8 cellular contexts compared by ENCODE assay signal in the genomic region with DNA sequence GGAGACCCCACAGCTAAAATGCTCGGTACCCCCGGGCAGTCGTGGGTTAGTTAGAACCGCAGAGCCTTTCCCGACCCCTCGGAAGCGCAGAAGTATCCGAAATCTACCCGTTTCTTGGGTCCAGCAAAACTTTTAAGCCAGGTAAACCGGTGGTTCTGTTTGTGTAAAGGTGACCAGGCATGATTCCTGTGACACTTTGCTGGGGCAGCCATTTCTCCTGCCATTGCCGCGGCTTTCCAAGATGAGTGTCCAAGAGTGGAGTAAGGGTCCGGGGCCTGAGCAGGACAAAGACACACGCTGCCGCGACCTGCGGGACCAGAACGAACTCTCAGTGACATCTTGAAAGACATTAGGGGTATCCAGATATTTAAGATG. TPM values are rescaled to one million over a fixed set of nuclear protein-coding genes. Genes with fewer than 3 reads are reported as not detected.
DNase-seq lines count a peak whose midpoint lies in the region; ATAC-seq and TF ChIP-seq lines count a peak whose summit lies in the region.

No MANE protein-coding gene starts in this region.

- H3K4me1 ChIP-seq in Panc1 (ENCODE audit: control insufficient read depth, insufficient read depth, low read length) (peaks cover 9% of the 10 kb centered on the region; the same call in 1 of the 2 replicates), fibroblast of lung (ENCODE audit: control insufficient read depth, extremely low read depth, insufficient read depth, low read length) (no peaks in the 10 kb centered on the region), psoas muscle (no peaks in the 10 kb centered on the region), SJCRH30 (no peaks in the 10 kb centered on the region)

- CTCF ChIA-PET in Panc1 (lab: Charles Lee) = no interaction called here

- H3K27me3 ChIP-seq in Panc1 (ENCODE audit: control insufficient read depth, insufficient read depth, low read length) = no peaks in the 10 kb centered on the region
- H3K27me3 ChIP-seq in fibroblast of lung (ENCODE audit: control insufficient read depth, insufficient read depth, low read length) = no peaks in the 10 kb centered on the region
- H3K27me3 ChIP-seq in psoas muscle (ENCODE audit: insufficient read depth in 3 of 3, low read length in 2 of 3) = no peaks in the 10 kb centered on the region
- H3K27me3 ChIP-seq in SJCRH30 = no peaks in the 10 kb centered on the region

- DNase-seq in GM20000 (ENCODE audit: low spot score) (peak; percentile 25), Panc1 (ENCODE audit: low read depth, low spot score) (no peak), fibroblast of lung (ENCODE audit: low read depth in 2 of 2) (no peak), psoas muscle (no peak), NCI-H524 (lab: John Stamatoyannopoulos, UW) (no peak), SJCRH30 (no peak), germinal center (ENCODE audit: low spot score) (no peak)

- peak overlapping the region; percentile 28 for H2AFZ ChIP-seq in fibroblast of lung (ENCODE audit: low read length)

- intact Hi-C loops in Panc1 (cut with micrococcal nuclease; ENCODE audit: unreplicated experiment) (no loop called here), psoas muscle (cut with DNase I) (no loop called here)

- no peaks in the 10 kb centered on the region for H4K20me1 ChIP-seq in fibroblast of lung (ENCODE audit: control insufficient read depth, extremely low read depth, insufficient read depth, low read length)

- H3K4me2 ChIP-seq in fibroblast of lung (ENCODE audit: extremely low read depth, insufficient read depth, low read length) = peak overlapping the region; percentile 49

- no TSS peak for BruUV-seq in Panc1 (replicated peaks; lab: Mats Ljungman, UMichigan)

- H3K27ac ChIP-seq in Panc1 (ENCODE audit: low read length) (peak overlapping the region; percentile 81), fibroblast of lung (ENCODE audit: insufficient read depth, low read length) (no peak overlapping the region), psoas muscle (no peak overlapping the region), SJCRH30 (no peak overlapping the region)

- no peak overlapping the region for H3K9ac ChIP-seq in fibroblast of lung (ENCODE audit: insufficient read depth, low read length)

- peak; percentile 1; the same call in 1 of the 2 replicates for ATAC-seq in Panc1
- ATAC-seq in psoas muscle = no peak
- ATAC-seq in HG03139 (IDR thresholded peaks at IDR 0.05; ENCODE audit: unreplicated experiment) = no peak

- H3K36me3 ChIP-seq in Panc1 (ENCODE audit: control insufficient read depth, insufficient read depth, low read length) (peaks cover under 1% of the 10 kb centered on the region), fibroblast of lung (ENCODE audit: control insufficient read depth, insufficient read depth, low read length) (no peaks in the 10 kb centered on the region), psoas muscle (ENCODE audit: insufficient read depth in 1 of 2, low read depth in 1 of 2) (peaks cover 0 to 49% of the 10 kb centered on the region in 2 donors), SJCRH30 (peaks cover 25% of the 10 kb centered on the region)

- TF ChIP-seq CTCF in GM20000 (IDR thresholded peaks at IDR 0.05; ENCODE audit: extremely low read depth, missing control alignments) = no peak
- no peak for TF ChIP-seq CTCF in Panc1 (IDR thresholded peaks at IDR 0.05)
- TF ChIP-seq CTCF in fibroblast of lung (conservative IDR thresholded peaks at IDR 0.05 in 1 of 2, IDR thresholded peaks at IDR 0.05 in 1 of 2; ENCODE audit: low read depth in 1 of 2, low read length in 2 of 2) = no peak
- TF ChIP-seq CTCF in psoas muscle (IDR thresholded peaks at IDR 0.05) = no peak

- H3K4me3 ChIP-seq in Panc1 (ENCODE audit: low read depth in 2 of 2, low read length in 2 of 2) (peak overlapping the region; percentile 66 to 83), fibroblast of lung (replicated peaks in 1 of 4; ENCODE audit: control extremely low read depth in 1 of 4, insufficient read depth in 1 of 4, low read depth in 3 of 4, low read length in 4 of 4) (peak overlapping the region; percentile 26 to 64 (median 56)), psoas muscle (peak overlapping the region; percentile 56), SJCRH30 (no peak overlapping the region)

- H3K9me3 ChIP-seq in Panc1 (ENCODE audit: control insufficient read depth, insufficient read depth, low read depth, low read length) (no peaks in the 10 kb centered on the region), fibroblast of lung (ENCODE audit: control insufficient read depth, insufficient read depth, low read depth, low read length) (no peaks in the 10 kb centered on the region), psoas muscle (no peaks in the 10 kb centered on the region), SJCRH30 (replicated peaks) (no peaks in the 10 kb centered on the region)

- 68 to 74% (median 74%) methylated on average over 18 of the region's 18 CpGs for WGBS in psoas muscle, 3 donors

- in situ Hi-C loops in Panc1 (cut with HindIII; ENCODE audit: low pct_unique_long_range_greater_than_20kb, low sequenced_read_pairs) = no loop called here

- no peaks in the 10 kb centered on the region for H3K79me2 ChIP-seq in fibroblast of lung (ENCODE audit: control insufficient read depth, insufficient read depth, low read length)

- POLR2A ChIA-PET in Panc1 (lab: Charles Lee) = no interaction called here

RNA-seq across cellular contexts. Expression of a gene that starts 0.7 kb away (rescaled TPM):
- total RNA-seq in Panc1 (2021; ENCODE audit: unreplicated experiment) (17.3 TPM), fibroblast of lung (1.3 and 2.5 TPM in 2 replicates), psoas muscle (under 1 TPM in 3 of 4 donors, not detected in 1; 0.10 to 0.25 (median 0.19) TPM)
- polyA plus RNA-seq in Panc1 (2012; ENCODE audit: insufficient read length) = 5.5 TPM
- polyA plus RNA-seq in fibroblast of lung (2.9 and 5.1 TPM in 2 replicates), psoas muscle (under 1 TPM; 0.03 to 0.13 (median 0.09) TPM)
- 1.1 and 3.0 TPM in 2 replicates for polyA plus RNA-seq in fibroblast of lung (2012)
- 2.9 and 4.4 TPM in 2 replicates for polyA minus RNA-seq in fibroblast of lung (ENCODE audit: low replicate concordance)
- 0.20 and 0.28 TPM in 2 replicates for total RNA-seq in SJCRH30 (2014; rRNA removed; shearing (Covaris generic))

RNA-seq across cellular contexts. Expression of a gene that starts 46.0 kb away (rescaled TPM):
- total RNA-seq in Panc1 (2021; ENCODE audit: unreplicated experiment) = 41.7 TPM
- 28.9 TPM for polyA plus RNA-seq in Panc1 (2012; ENCODE audit: insufficient read length)
- total RNA-seq in fibroblast of lung = 20.5 and 30.1 TPM in 2 replicates
- polyA plus RNA-seq in fibroblast of lung = 14.9 and 16.3 TPM in 2 replicates
- polyA plus RNA-seq in fibroblast of lung (2012) = 14.7 and 14.9 TPM in 2 replicates
- 8.1 and 14.0 TPM in 2 replicates for polyA minus RNA-seq in fibroblast of lung (ENCODE audit: low replicate concordance)
- 10 to 100 TPM; 11.9 to 19.2 (median 13.5) TPM for total RNA-seq in psoas muscle
- 10 to 100 TPM in 1 of 3 donors, 1 to 10 TPM in 2; 6.8 to 15.1 (median 9.6) TPM for polyA plus RNA-seq in psoas muscle
- 45.5 and 49.1 TPM in 2 replicates for total RNA-seq in SJCRH30 (2014; rRNA removed; shearing (Covaris generic))

RNA-seq across cellular contexts. Expression of a gene that starts 46.3 kb away (rescaled TPM):
- total RNA-seq in Panc1 (2021; ENCODE audit: unreplicated experiment) (61.3 TPM), fibroblast of lung (31.3 and 34.3 TPM in 2 replicates), psoas muscle (10 to 100 TPM; 23.5 to 59.9 (median 52.8) TPM)
- 38.2 TPM for polyA plus RNA-seq in Panc1 (2012; ENCODE audit: insufficient read length)
- polyA plus RNA-seq in fibroblast of lung (51.8 and 55.1 TPM in 2 replicates), psoas muscle (100 to 1,000 TPM in 1 of 3 donors, 10 to 100 TPM in 2; 70.7 to 116 (median 96.0) TPM)
- polyA plus RNA-seq in fibroblast of lung (2012) = 46.8 and 57.6 TPM in 2 replicates
- polyA minus RNA-seq in fibroblast of lung (ENCODE audit: low replicate concordance) = not detected in 2 replicates
- 57.5 and 64.0 TPM in 2 replicates for total RNA-seq in SJCRH30 (2014; rRNA removed; shearing (Covaris generic))

RNA-seq across cellular contexts. Expression of a gene that starts 46.3 kb away (rescaled TPM):
- total RNA-seq in Panc1 (2021; ENCODE audit: unreplicated experiment) (142 TPM), fibroblast of lung (73.2 and 114 TPM in 2 replicates), psoas muscle (10 to 100 TPM; 38.8 to 61.2 (median 47.4) TPM)
- polyA plus RNA-seq in Panc1 (2012; ENCODE audit: insufficient read length) = 97.8 TPM
- polyA plus RNA-seq in fibroblast of lung (154 and 169 TPM in 2 replicates), psoas muscle (10 to 100 TPM; 53.3 to 92.9 (median 66.6) TPM)
- 83.8 and 97.7 TPM in 2 replicates for polyA plus RNA-seq in fibroblast of lung (2012)
- polyA minus RNA-seq in fibroblast of lung (ENCODE audit: low replicate concordance) = 9.4 and 11.3 TPM in 2 replicates
- total RNA-seq in SJCRH30 (2014; rRNA removed; shearing (Covaris generic)) = 169 and 181 TPM in 2 replicates
